Comparison of ENCODE assay signal across 8 cellular contexts in the genomic region with DNA sequence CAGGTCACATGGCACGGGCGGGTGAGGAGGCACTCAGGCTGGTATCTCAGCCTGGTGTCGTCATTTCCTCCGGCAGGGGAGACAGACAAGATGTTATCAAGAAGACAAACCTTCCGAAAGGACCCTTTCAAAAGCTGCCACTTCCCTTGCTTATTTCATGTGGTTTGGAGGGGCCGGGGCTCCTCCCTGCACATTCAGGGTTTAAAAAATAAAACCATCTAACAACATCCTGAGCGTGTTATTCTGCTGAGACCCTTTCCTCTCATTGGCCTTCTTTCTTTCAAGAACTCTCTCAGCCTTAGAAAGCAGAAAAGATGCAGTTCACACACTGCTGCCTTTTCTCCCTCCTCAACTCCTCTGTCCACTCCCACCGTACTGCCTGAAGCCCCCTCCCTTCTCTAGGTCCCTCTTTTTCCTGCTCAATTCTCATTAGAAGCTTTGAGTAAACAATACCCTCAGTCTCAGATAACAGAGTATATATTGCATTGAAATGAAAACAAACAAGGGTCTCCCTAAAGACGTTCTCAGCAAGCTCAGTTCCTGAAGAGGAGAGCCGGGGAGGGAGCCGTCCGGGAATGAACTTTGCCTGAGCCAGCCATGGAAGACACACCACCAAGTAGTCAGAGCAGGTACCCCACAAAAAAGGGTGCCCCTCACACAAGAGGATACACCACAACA. TPM values are rescaled to one million over a fixed set of nuclear protein-coding genes. Genes with fewer than 3 reads are reported as not detected.
DNase-seq lines count a peak whose midpoint lies in the region; ATAC-seq and TF ChIP-seq lines count a peak whose summit lies in the region.

No MANE protein-coding gene starts in this region.

- peaks cover 3 to 7% (median 3%) of the 10 kb centered on the region in 3 donors for H3K27me3 Mint-ChIP-seq in CD14-positive monocyte (ENCODE audit: low read depth in 3 of 3)
- no peaks in the 10 kb centered on the region for H3K27me3 Mint-ChIP-seq in stimulated activated naive CD8-positive, alpha-beta T cell treated with anti-CD3 and anti-CD28 coated beads, Interleukin-15, Interleukin-2, amounts not matched to agents 100 ng/mL and 50 ng/mL, for 24 hours

- peak overlapping the region; percentile 95 for H3K27ac ChIP-seq in mesodermal cell (ENCODE audit: low read depth, low read length, severe bottlenecking)

- H3K4me1 Mint-ChIP-seq in CD14-positive monocyte: peaks cover 83% of the 10 kb centered on the region
- peaks cover 96% of the 10 kb centered on the region for H3K4me1 Mint-ChIP-seq in stimulated activated naive CD8-positive, alpha-beta T cell treated with anti-CD3 and anti-CD28 coated beads, Interleukin-15, Interleukin-2, amounts not matched to agents 100 ng/mL and 50 ng/mL, for 24 hours (ENCODE audit: low read depth)

- intact Hi-C loops in CD14-positive monocyte (cut with micrococcal nuclease): loop anchor here in 1 of 2 donors (10.0 kb wide), 1 partner anchor 166 kb away; no protein-coding TSS in a partner anchor

- no peaks in the 10 kb centered on the region for H3K9me3 ChIP-seq in mesodermal cell (ENCODE audit: control insufficient read depth, low read length)

- H3K9me3 Mint-ChIP-seq in CD14-positive monocyte: no peaks in the 10 kb centered on the region
- no peaks in the 10 kb centered on the region for H3K9me3 Mint-ChIP-seq in activated naive CD4-positive, alpha-beta T cell treated with anti-CD3 and anti-CD28 coated beads, Interleukin-2, amount 50 U/mL, for 72 hours
- no peaks in the 10 kb centered on the region for H3K9me3 Mint-ChIP-seq in stimulated activated naive CD8-positive, alpha-beta T cell treated with anti-CD3 and anti-CD28 coated beads, Interleukin-15, Interleukin-2, amounts not matched to agents 100 ng/mL and 50 ng/mL, for 24 hours

- peak overlapping the region; percentile 64 to 82 for H3K4me3 Mint-ChIP-seq in CD14-positive monocyte
- H3K4me3 Mint-ChIP-seq in stimulated activated naive CD8-positive, alpha-beta T cell treated with anti-CD3 and anti-CD28 coated beads, Interleukin-15, Interleukin-2, amounts not matched to agents 100 ng/mL and 50 ng/mL, for 24 hours: peak overlapping the region; percentile 76

- peaks cover 95% of the 10 kb centered on the region for H3K36me3 ChIP-seq in mesodermal cell (ENCODE audit: control insufficient read depth, insufficient read depth, low read length)

- H3K4me3 ChIP-seq in mesodermal cell (ENCODE audit: extremely low read depth, insufficient read depth, low read length, poor library complexity, severe bottlenecking): peak overlapping the region; percentile 16

- no peak for TF ChIP-seq CTCF in CD14-positive monocyte (IDR thresholded peaks at IDR 0.05)

- ATAC-seq in GM21576 (IDR thresholded peaks at IDR 0.05; ENCODE audit: unreplicated experiment) (peak; percentile 66), SK-N-SH treated with all-trans-retinoic acid at 6 μM for 48 hours (no peak), HG03521 (IDR thresholded peaks at IDR 0.05; ENCODE audit: unreplicated experiment) (no peak), GM19035 (IDR thresholded peaks at IDR 0.05; ENCODE audit: unreplicated experiment) (no peak)
- ATAC-seq in activated naive CD4-positive, alpha-beta T cell treated with anti-CD3 and anti-CD28 coated beads, Interleukin-2, amount 50 U/mL, for 72 hours: peak; percentile 88 to 89

- no peak for DNase-seq in CD14-positive monocyte (ENCODE audit: low spot score)
- DNase-seq in activated naive CD4-positive, alpha-beta T cell treated with anti-CD3 and anti-CD28 coated beads, Interleukin-2, amount 50 U/mL, for 72 hours (ENCODE audit: low spot score in 2 of 2): peak; percentile 46 to 71

- H3K27ac Mint-ChIP-seq in CD14-positive monocyte: peak overlapping the region in 4 of 7 donors; percentile 3 to 74 (median 23)
- peak overlapping the region; percentile 77 for H3K27ac Mint-ChIP-seq in activated naive CD4-positive, alpha-beta T cell treated with anti-CD3 and anti-CD28 coated beads, Interleukin-2, amount 50 U/mL, for 72 hours
- peak overlapping the region; percentile 91 for H3K27ac Mint-ChIP-seq in stimulated activated naive CD8-positive, alpha-beta T cell treated with anti-CD3 and anti-CD28 coated beads, Interleukin-15, Interleukin-2, amounts not matched to agents 100 ng/mL and 50 ng/mL, for 24 hours

- H3K4me1 ChIP-seq in mesodermal cell (ENCODE audit: control insufficient read depth, insufficient read depth, low read length, poor library complexity, severe bottlenecking): peaks cover 91% of the 10 kb centered on the region

- WGBS in mesodermal cell (ENCODE audit: insufficient coverage in 2 of 2), 2 experiments: 45 to 57% methylated on average over 5 to 6 of the region's 12 CpGs

- peaks cover 69 to 79% of the 10 kb centered on the region in 2 donors for H3K36me3 Mint-ChIP-seq in CD14-positive monocyte
- peaks cover 13 to 22% of the 10 kb centered on the region in 2 donors for H3K36me3 Mint-ChIP-seq in activated naive CD4-positive, alpha-beta T cell treated with anti-CD3 and anti-CD28 coated beads, Interleukin-2, amount 50 U/mL, for 72 hours
- H3K36me3 Mint-ChIP-seq in stimulated activated naive CD8-positive, alpha-beta T cell treated with anti-CD3 and anti-CD28 coated beads, Interleukin-15, Interleukin-2, amounts not matched to agents 100 ng/mL and 50 ng/mL, for 24 hours (ENCODE audit: low read depth): peaks cover 50% of the 10 kb centered on the region

TF ChIP-seq in SK-N-SH treated with all-trans-retinoic acid at 6 μM for 48 hours, 23 proteins besides CTCF, POLR2A, EP300 and RAD21:
- TF ChIP-seq, protein P1, sequence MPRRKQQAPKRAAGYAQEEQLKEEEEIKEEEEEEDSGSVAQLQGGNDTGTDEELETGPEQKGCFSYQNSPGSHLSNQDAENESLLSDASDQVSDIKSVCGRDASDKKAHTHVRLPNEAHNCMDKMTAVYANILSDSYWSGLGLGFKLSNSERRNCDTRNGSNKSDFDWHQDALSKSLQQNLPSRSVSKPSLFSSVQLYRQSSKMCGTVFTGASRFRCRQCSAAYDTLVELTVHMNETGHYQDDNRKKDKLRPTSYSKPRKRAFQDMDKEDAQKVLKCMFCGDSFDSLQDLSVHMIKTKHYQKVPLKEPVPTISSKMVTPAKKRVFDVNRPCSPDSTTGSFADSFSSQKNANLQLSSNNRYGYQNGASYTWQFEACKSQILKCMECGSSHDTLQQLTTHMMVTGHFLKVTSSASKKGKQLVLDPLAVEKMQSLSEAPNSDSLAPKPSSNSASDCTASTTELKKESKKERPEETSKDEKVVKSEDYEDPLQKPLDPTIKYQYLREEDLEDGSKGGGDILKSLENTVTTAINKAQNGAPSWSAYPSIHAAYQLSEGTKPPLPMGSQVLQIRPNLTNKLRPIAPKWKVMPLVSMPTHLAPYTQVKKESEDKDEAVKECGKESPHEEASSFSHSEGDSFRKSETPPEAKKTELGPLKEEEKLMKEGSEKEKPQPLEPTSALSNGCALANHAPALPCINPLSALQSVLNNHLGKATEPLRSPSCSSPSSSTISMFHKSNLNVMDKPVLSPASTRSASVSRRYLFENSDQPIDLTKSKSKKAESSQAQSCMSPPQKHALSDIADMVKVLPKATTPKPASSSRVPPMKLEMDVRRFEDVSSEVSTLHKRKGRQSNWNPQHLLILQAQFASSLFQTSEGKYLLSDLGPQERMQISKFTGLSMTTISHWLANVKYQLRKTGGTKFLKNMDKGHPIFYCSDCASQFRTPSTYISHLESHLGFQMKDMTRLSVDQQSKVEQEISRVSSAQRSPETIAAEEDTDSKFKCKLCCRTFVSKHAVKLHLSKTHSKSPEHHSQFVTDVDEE (CRISPR knock-in tag; IDR thresholded peaks at IDR 0.05): no peak
- TF ChIP-seq ISL1 (CRISPR knock-in tag; IDR thresholded peaks at IDR 0.05): peak; percentile 52

RNA-seq across cellular contexts. Expression of gene SMAD7, which starts 9.8 kb away (rescaled TPM):
- polyA plus RNA-seq in CD14-positive monocyte: 1 to 10 TPM; 1.4 to 1.5 TPM
- total RNA-seq in activated naive CD4-positive, alpha-beta T cell treated with anti-CD3 and anti-CD28 coated beads, Interleukin-2, amount 50 U/mL, for 72 hours: 10 to 100 TPM; 13.4 to 14.6 TPM
- 45.1 TPM for polyA plus RNA-seq in mesodermal cell (2013, experiment 1 of 2)
- polyA plus RNA-seq in mesodermal cell (2013, experiment 2 of 2): 42.8 TPM

Comparison
In these comparisons a context has a peak if more than half of its experiments do, and no peak if none do; other contexts are left out.
1. H3K27ac Mint-ChIP-seq: peak in every context shown above with its lines; median percentile 91 in stimulated activated naive CD8-positive, alpha-beta T cell treated with anti-CD3 and anti-CD28 coated beads, Interleukin-15, Interleukin-2, amounts not matched to agents 100 ng/mL and 50 ng/mL, for 24 hours; 77 in activated naive CD4-positive, alpha-beta T cell treated with anti-CD3 and anti-CD28 coated beads, Interleukin-2, amount 50 U/mL, for 72 hours; 23 in CD14-positive monocyte.
2. ATAC-seq: peak in GM21576 (single experiment) and activated naive CD4-positive, alpha-beta T cell treated with anti-CD3 and anti-CD28 coated beads, Interleukin-2, amount 50 U/mL, for 72 hours (2 of 2); none in SK-N-SH treated with all-trans-retinoic acid at 6 μM for 48 hours (single experiment), HG03521 (single experiment) and GM19035 (single experiment).